In genomic region chr10:99534456-99534938, GRCh38 we compare ENCODE assay signal across 11 cellular contexts. TPM values are rescaled to one million over a fixed set of nuclear protein-coding genes. Genes with fewer than 3 reads are reported as not detected.
DNase-seq lines count a peak whose midpoint lies in the region; ATAC-seq and TF ChIP-seq lines count a peak whose summit lies in the region.
"Had no signal": no experiment of that assay in that cellular context is flagged by ENCODE, and none has a peak within 500 bp of the region (broad histone marks: within the 10 kb centered on the region; RNA-seq: fewer than 3 reads in every experiment).

No MANE protein-coding gene starts in this region.

- H3K27me3 ChIP-seq in DOHH2 (ENCODE audit: control insufficient read depth, low read length), result peaks cover 64% of the 10 kb centered on the region
- H3K27me3 ChIP-seq in neural cell (ENCODE audit: insufficient read depth, low read depth, low read length), result peaks cover 98% of the 10 kb centered on the region

- ATAC-seq in GM18520 (IDR thresholded peaks at IDR 0.05; ENCODE audit: unreplicated experiment), result no peak
- ATAC-seq in esophagus mucosa, result no peak
- ATAC-seq in HG03175 (IDR thresholded peaks at IDR 0.05; ENCODE audit: unreplicated experiment), result no peak
- no peak for ATAC-seq in GM18519 (IDR thresholded peaks at IDR 0.05; ENCODE audit: low FRiP score, unreplicated experiment)

- H3K79me2 ChIP-seq in DOHH2 (ENCODE audit: control insufficient read depth, low read length) (no peaks in the 10 kb centered on the region), neural cell (replicated peaks; ENCODE audit: insufficient read depth, low read length) (no peaks in the 10 kb centered on the region)

- H4K20me1 ChIP-seq in DOHH2 (ENCODE audit: control insufficient read depth, insufficient read depth, low read depth, low read length) (no peaks in the 10 kb centered on the region), neural cell (ENCODE audit: insufficient read depth) (no peaks in the 10 kb centered on the region)

- H3K4me3 ChIP-seq in DOHH2 (ENCODE audit: low read length), result no peak overlapping the region
- peak overlapping the region; percentile 61 for H3K4me3 ChIP-seq in coronary artery
- peak overlapping the region; percentile 60 for H3K4me3 ChIP-seq in neural cell (ENCODE audit: low read length)

- TF ChIP-seq CTCF in 22Rv1 (IDR thresholded peaks at IDR 0.05) (no peak), DOHH2 (IDR thresholded peaks at IDR 0.05; ENCODE audit: low read depth, low read length, poor library complexity, severe bottlenecking) (no peak), coronary artery (IDR thresholded peaks at IDR 0.05) (no peak), neural cell (IDR thresholded peaks at IDR 0.05; ENCODE audit: poor library complexity, severe bottlenecking) (no peak)

- H2AFZ ChIP-seq in neural cell (ENCODE audit: low read depth, low read length), result no peak overlapping the region

- H3K27ac ChIP-seq in 22Rv1, result peak overlapping the region; percentile 50
- no peak overlapping the region for H3K27ac ChIP-seq in DOHH2 (ENCODE audit: low read depth, low read length)
- H3K27ac ChIP-seq in coronary artery, result no peak overlapping the region
- H3K27ac ChIP-seq in neural cell (ENCODE audit: low read length), result no peak overlapping the region

- TF ChIP-seq EP300 in neural cell (conservative IDR thresholded peaks at IDR 0.05; ENCODE audit: poor library complexity, severe bottlenecking), result no peak

- no peak for TF ChIP-seq RAD21 in neural cell (conservative IDR thresholded peaks at IDR 0.05)

- H3K4me2 ChIP-seq in DOHH2 (ENCODE audit: low read length) (0 out of 2 replicates have a peak overlapping the region, but pooled peaks have one; percentile 19), neural cell (ENCODE audit: low read length) (no peak overlapping the region)

- no peaks in the 10 kb centered on the region for H3K9me2 ChIP-seq in DOHH2 (replicated peaks; ENCODE audit: control insufficient read depth, low read length)
- H3K9me2 ChIP-seq in neural cell (ENCODE audit: insufficient read depth, low read length), result no peaks in the 10 kb centered on the region

- no peak for DNase-seq in coronary artery (ENCODE audit: low spot score)
- DNase-seq: COR-L47 had no signal

- H3K36me3 ChIP-seq in DOHH2 (ENCODE audit: control insufficient read depth, low read length), result no peaks in the 10 kb centered on the region
- no peaks in the 10 kb centered on the region for H3K36me3 ChIP-seq in neural cell (ENCODE audit: insufficient read depth, low read length)

- H3K9ac ChIP-seq in neural cell (ENCODE audit: low read length), result no peak overlapping the region

- no peaks in the 10 kb centered on the region for H3K4me1 ChIP-seq in DOHH2 (ENCODE audit: control insufficient read depth, low read length)

- H3F3A ChIP-seq in DOHH2 (ENCODE audit: control insufficient read depth, insufficient read depth), result no peaks in the 10 kb centered on the region
- H3F3A ChIP-seq in neural cell (ENCODE audit: insufficient read depth, low read length, poor library complexity, severe bottlenecking), result no peaks in the 10 kb centered on the region

- H3K9me3 ChIP-seq in DOHH2 (ENCODE audit: control insufficient read depth, insufficient read depth, low read length), result no peaks in the 10 kb centered on the region
- H3K9me3 ChIP-seq in neural cell (ENCODE audit: low read length), result no peaks in the 10 kb centered on the region

TF ChIP-seq in neural cell, 6 proteins besides CTCF, POLR2A, EP300 and RAD21:
- TF ChIP-seq POLR2AphosphoS5 (IDR thresholded peaks at IDR 0.05), result no peak
- TF ChIP-seq EZH2 (IDR thresholded peaks at IDR 0.05; ENCODE audit: borderline replicate concordance, insufficient read depth, low read length, poor library complexity, severe bottlenecking), result peak; percentile 11

RNA-seq across cellular contexts. Expression of gene NKX2-3, which starts 1.8 kb away (rescaled TPM):
- polyA plus RNA-seq in neural cell, result not detected in 2 replicates
- polyA minus RNA-seq in neural cell, result not detected in 2 replicates
- 0.12 TPM for total RNA-seq in esophagus mucosa
- total RNA-seq: fibroblast of lung, subcutaneous adipose tissue had no signal
- polyA plus RNA-seq: fibroblast of lung had no signal
